ENCODE assay signal across 1 cellular context in the genomic region with DNA sequence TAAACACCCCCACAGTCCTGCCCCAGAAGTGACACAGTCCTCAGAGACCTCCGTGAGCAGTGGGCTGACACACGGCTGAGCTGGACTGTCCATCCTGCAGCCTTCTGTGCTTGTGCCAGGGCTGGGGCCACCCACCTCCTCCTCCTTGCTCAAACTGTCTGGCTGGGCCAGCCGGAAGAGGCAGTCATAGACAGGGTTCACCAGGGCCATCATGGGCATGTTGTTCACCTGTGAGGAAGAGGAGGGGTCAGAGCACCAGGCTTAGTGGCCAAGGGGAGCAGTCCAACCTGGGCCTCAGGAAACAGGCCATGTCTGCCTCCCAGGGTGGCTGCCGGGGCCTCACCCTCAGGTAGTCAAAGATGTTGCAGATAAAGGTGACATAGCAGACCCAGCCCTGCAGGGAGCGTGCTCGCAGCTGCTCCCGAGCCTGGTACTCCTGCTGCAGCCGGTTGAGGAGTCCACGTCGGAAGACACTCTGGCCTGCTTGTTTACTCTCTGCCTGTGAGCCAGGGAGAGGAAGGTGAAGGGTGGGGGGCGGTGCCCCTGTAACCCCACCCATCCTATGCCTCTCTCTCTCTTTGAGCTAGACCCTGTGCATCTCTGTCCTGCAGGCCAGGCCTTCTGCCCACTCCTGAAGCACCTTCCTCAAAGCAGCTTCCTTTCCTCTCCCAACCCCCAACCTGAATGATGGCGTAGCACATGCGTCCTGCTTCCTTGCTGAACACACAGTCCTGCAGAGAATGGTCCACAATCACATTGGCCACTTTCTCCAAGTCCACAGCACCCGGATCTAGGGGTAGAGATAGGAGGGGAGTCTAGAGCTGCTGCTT.
TF ChIP-seq lines count a peak whose summit lies in the region.

No MANE protein-coding gene starts in this region.

TF ChIP-seq in HepG2, 621 proteins besides CTCF, POLR2A, EP300 and RAD21 (continued from another document and continues in another):
- peak; percentile 47; the same call in 1 of the 2 replicates for TF ChIP-seq RBFOX2 (IDR thresholded peaks at IDR 0.05; ENCODE audit: low read depth, low read length)
- peak; percentile 66 for TF ChIP-seq ZNF768 (CRISPR knock-in tag; IDR thresholded peaks at IDR 0.05)
- TF ChIP-seq ZNF709 (CRISPR knock-in tag; IDR thresholded peaks at IDR 0.05): no peak; the same call in 1 of the 2 replicates
- no peak for TF ChIP-seq SYNCRIP (IDR thresholded peaks at IDR 0.05; ENCODE audit: insufficient read depth, low read depth, low read length)
- TF ChIP-seq ARNT (IDR thresholded peaks at IDR 0.05): no peak
- no peak for TF ChIP-seq KAT2B (IDR thresholded peaks at IDR 0.05; ENCODE audit: borderline replicate concordance, low read depth, low read length)
- TF ChIP-seq MAFG (CRISPR knock-in tag; IDR thresholded peaks at IDR 0.05): no peak
- TF ChIP-seq E2F1 (CRISPR knock-in tag; IDR thresholded peaks at IDR 0.05): no peak
- peak; percentile 98 for TF ChIP-seq ZNF777 (CRISPR knock-in tag; IDR thresholded peaks at IDR 0.05)
- peak; percentile 68; the same call in 1 of the 2 replicates for TF ChIP-seq MIER3 (CRISPR knock-in tag; IDR thresholded peaks at IDR 0.05; ENCODE audit: borderline replicate concordance)
- TF ChIP-seq PHF20 (CRISPR knock-in tag; IDR thresholded peaks at IDR 0.05): no peak; the same call in 1 of the 2 replicates
- TF ChIP-seq CENPT (CRISPR knock-in tag; IDR thresholded peaks at IDR 0.05; ENCODE audit: low read depth): no peak
- peak; percentile 87 for TF ChIP-seq HDAC1 (CRISPR knock-in tag; IDR thresholded peaks at IDR 0.05)
- 0 out of 2 replicates have a peak, but pooled peaks have one; percentile 64 for TF ChIP-seq SRY (CRISPR knock-in tag; IDR thresholded peaks at IDR 0.05)
- no peak for TF ChIP-seq AHDC1 (CRISPR knock-in tag; IDR thresholded peaks at IDR 0.05; ENCODE audit: borderline replicate concordance)
- no peak for TF ChIP-seq EHMT2 (IDR thresholded peaks at IDR 0.05; ENCODE audit: borderline replicate concordance, low read depth, low read length)
- TF ChIP-seq ETV6 (CRISPR knock-in tag; conservative IDR thresholded peaks at IDR 0.05): peak; percentile 73; the same call in 1 of the 2 replicates
- TF ChIP-seq ZNF660 (CRISPR knock-in tag; IDR thresholded peaks at IDR 0.05; ENCODE audit: borderline replicate concordance, low read depth): no peak
- no peak for TF ChIP-seq ZNF205 (CRISPR knock-in tag; IDR thresholded peaks at IDR 0.05)
- TF ChIP-seq, protein P1, sequence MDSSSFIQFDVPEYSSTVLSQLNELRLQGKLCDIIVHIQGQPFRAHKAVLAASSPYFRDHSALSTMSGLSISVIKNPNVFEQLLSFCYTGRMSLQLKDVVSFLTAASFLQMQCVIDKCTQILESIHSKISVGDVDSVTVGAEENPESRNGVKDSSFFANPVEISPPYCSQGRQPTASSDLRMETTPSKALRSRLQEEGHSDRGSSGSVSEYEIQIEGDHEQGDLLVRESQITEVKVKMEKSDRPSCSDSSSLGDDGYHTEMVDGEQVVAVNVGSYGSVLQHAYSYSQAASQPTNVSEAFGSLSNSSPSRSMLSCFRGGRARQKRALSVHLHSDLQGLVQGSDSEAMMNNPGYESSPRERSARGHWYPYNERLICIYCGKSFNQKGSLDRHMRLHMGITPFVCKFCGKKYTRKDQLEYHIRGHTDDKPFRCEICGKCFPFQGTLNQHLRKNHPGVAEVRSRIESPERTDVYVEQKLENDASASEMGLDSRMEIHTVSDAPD (CRISPR knock-in tag; IDR thresholded peaks at IDR 0.05): 0 out of 2 replicates have a peak, but pooled peaks have one; percentile 24
- 0 out of 2 replicates have a peak, but pooled peaks have one; percentile 63 for TF ChIP-seq PAF1 (CRISPR knock-in tag; IDR thresholded peaks at IDR 0.05)
- no peak; the same call in 1 of the 2 replicates for TF ChIP-seq KDM5B (CRISPR knock-in tag; IDR thresholded peaks at IDR 0.05; ENCODE audit: borderline replicate concordance)
- no peak for TF ChIP-seq ATF7-NPFF (CRISPR knock-in tag; IDR thresholded peaks at IDR 0.05; ENCODE audit: low read depth)
- TF ChIP-seq, protein P2, sequence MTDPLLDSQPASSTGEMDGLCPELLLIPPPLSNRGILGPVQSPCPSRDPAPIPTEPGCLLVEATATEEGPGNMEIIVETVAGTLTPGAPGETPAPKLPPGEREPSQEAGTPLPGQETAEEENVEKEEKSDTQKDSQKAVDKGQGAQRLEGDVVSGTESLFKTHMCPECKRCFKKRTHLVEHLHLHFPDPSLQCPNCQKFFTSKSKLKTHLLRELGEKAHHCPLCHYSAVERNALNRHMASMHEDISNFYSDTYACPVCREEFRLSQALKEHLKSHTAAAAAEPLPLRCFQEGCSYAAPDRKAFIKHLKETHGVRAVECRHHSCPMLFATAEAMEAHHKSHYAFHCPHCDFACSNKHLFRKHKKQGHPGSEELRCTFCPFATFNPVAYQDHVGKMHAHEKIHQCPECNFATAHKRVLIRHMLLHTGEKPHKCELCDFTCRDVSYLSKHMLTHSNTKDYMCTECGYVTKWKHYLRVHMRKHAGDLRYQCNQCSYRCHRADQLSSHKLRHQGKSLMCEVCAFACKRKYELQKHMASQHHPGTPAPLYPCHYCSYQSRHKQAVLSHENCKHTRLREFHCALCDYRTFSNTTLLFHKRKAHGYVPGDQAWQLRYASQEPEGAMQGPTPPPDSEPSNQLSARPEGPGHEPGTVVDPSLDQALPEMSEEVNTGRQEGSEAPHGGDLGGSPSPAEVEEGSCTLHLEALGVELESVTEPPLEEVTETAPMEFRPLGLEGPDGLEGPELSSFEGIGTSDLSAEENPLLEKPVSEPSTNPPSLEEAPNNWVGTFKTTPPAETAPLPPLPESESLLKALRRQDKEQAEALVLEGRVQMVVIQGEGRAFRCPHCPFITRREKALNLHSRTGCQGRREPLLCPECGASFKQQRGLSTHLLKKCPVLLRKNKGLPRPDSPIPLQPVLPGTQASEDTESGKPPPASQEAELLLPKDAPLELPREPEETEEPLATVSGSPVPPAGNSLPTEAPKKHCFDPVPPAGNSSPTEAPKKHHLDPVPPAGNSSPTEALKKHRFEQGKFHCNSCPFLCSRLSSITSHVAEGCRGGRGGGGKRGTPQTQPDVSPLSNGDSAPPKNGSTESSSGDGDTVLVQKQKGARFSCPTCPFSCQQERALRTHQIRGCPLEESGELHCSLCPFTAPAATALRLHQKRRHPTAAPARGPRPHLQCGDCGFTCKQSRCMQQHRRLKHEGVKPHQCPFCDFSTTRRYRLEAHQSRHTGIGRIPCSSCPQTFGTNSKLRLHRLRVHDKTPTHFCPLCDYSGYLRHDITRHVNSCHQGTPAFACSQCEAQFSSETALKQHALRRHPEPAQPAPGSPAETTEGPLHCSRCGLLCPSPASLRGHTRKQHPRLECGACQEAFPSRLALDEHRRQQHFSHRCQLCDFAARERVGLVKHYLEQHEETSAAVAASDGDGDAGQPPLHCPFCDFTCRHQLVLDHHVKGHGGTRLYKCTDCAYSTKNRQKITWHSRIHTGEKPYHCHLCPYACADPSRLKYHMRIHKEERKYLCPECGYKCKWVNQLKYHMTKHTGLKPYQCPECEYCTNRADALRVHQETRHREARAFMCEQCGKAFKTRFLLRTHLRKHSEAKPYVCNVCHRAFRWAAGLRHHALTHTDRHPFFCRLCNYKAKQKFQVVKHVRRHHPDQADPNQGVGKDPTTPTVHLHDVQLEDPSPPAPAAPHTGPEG (CRISPR knock-in tag; IDR thresholded peaks at IDR 0.05): no peak
- no peak for TF ChIP-seq NR0B2 (CRISPR knock-in tag; IDR thresholded peaks at IDR 0.05)
- peak; percentile 85 for TF ChIP-seq ZNF652 (CRISPR knock-in tag; IDR thresholded peaks at IDR 0.05; ENCODE audit: borderline replicate concordance, low read depth)
- no peak for TF ChIP-seq POLR2AphosphoS2 (IDR thresholded peaks at IDR 0.05; ENCODE audit: low read depth, low read length)
- peak; percentile 94 for TF ChIP-seq BORCS8-MEF2B (CRISPR knock-in tag; IDR thresholded peaks at IDR 0.05)
- TF ChIP-seq ZNF484 (CRISPR knock-in tag; IDR thresholded peaks at IDR 0.05; ENCODE audit: borderline replicate concordance, low read depth): no peak
- TF ChIP-seq ZNF547 (CRISPR knock-in tag; IDR thresholded peaks at IDR 0.05): 0 out of 2 replicates have a peak, but pooled peaks have one; percentile 72
- no peak for TF ChIP-seq MTERF4 (CRISPR knock-in tag; IDR thresholded peaks at IDR 0.05)
- TF ChIP-seq KLF9 (CRISPR knock-in tag; IDR thresholded peaks at IDR 0.05; ENCODE audit: low read depth): peak; percentile 69; the same call in 1 of the 2 replicates
- no peak for TF ChIP-seq CHCHD3 (CRISPR knock-in tag; IDR thresholded peaks at IDR 0.05)
- TF ChIP-seq ATAD3A (CRISPR knock-in tag; IDR thresholded peaks at IDR 0.05): no peak
- peak; percentile 92; the same call in 1 of the 2 replicates for TF ChIP-seq AKAP8 (CRISPR knock-in tag; IDR thresholded peaks at IDR 0.05)
- TF ChIP-seq MIXL1 (CRISPR knock-in tag; IDR thresholded peaks at IDR 0.05): 0 out of 2 replicates have a peak, but pooled peaks have one; percentile 16
- TF ChIP-seq ZNF280B (CRISPR knock-in tag; IDR thresholded peaks at IDR 0.05; ENCODE audit: borderline replicate concordance): peak; percentile 82; the same call in 1 of the 2 replicates
- TF ChIP-seq NFE2L2 (IDR thresholded peaks at IDR 0.05; ENCODE audit: low read length): 0 out of 2 replicates have a peak, but pooled peaks have one; percentile 6
- TF ChIP-seq ZNF44 (CRISPR knock-in tag; IDR thresholded peaks at IDR 0.05): peak; percentile 86
- TF ChIP-seq ZNF501 (CRISPR knock-in tag; IDR thresholded peaks at IDR 0.05): 0 out of 2 replicates have a peak, but pooled peaks have one; percentile 13
- TF ChIP-seq GTF3A (CRISPR knock-in tag; conservative IDR thresholded peaks at IDR 0.05): no peak
- TF ChIP-seq TBX2 (CRISPR knock-in tag; IDR thresholded peaks at IDR 0.05; ENCODE audit: borderline replicate concordance): 0 out of 2 replicates have a peak, but pooled peaks have one; percentile 27
- TF ChIP-seq ZBTB20 (CRISPR knock-in tag; IDR thresholded peaks at IDR 0.05; ENCODE audit: borderline replicate concordance, low read depth): 0 out of 2 replicates have a peak, but pooled peaks have one; percentile 34
